Comparison of ENCODE assay signal across 9 cellular contexts in genomic region chr11:83072689-83073242, GRCh38. TPM values are rescaled to one million over a fixed set of nuclear protein-coding genes. Genes with fewer than 3 reads are reported as not detected.
A peak's percentile ranks its signal among the peaks of the same experiment; 100 is the strongest.
DNase-seq lines count a peak whose midpoint lies in the region; ATAC-seq and TF ChIP-seq lines count a peak whose summit lies in the region.
"Had no signal": no experiment of that assay in that cellular context is flagged by ENCODE, and none has a peak within 500 bp of the region (broad histone marks: within the 10 kb centered on the region; RNA-seq: fewer than 3 reads in every experiment).

No MANE protein-coding gene starts in this region.

- H3K27ac Mint-ChIP-seq in naive thymus-derived CD8-positive, alpha-beta T cell, result peak overlapping the region in 1 of 10 donors; percentile 88
- no peak overlapping the region for H3K27ac Mint-ChIP-seq in stimulated activated naive B cell treated with anti-CD40 and anti-IgM and Interleukin-4, amounts not matched to agents 10 μg/mL and 1 μg/mL and 100 μg/mL, for 72 hours

- no peaks in the 10 kb centered on the region for H3K27me3 Mint-ChIP-seq in naive thymus-derived CD8-positive, alpha-beta T cell
- no peaks in the 10 kb centered on the region for H3K27me3 Mint-ChIP-seq in stimulated activated naive B cell treated with anti-CD40 and anti-IgM and Interleukin-4, amounts not matched to agents 10 μg/mL and 1 μg/mL and 100 μg/mL, for 72 hours

- H3K4me1 ChIP-seq in BE2C (peaks cover 5% of the 10 kb centered on the region; the same call in 1 of the 2 replicates), colonic mucosa (peaks cover 4% of the 10 kb centered on the region), muscle layer of colon (ENCODE audit: insufficient read depth, low read length) (peaks cover 32% of the 10 kb centered on the region)

- H3K9me3 Mint-ChIP-seq in naive thymus-derived CD8-positive, alpha-beta T cell, result no peaks in the 10 kb centered on the region
- peaks cover 0 to 2% of the 10 kb centered on the region in 2 donors for H3K9me3 Mint-ChIP-seq in stimulated activated naive B cell treated with anti-CD40 and anti-IgM and Interleukin-4, amounts not matched to agents 10 μg/mL and 1 μg/mL and 100 μg/mL, for 72 hours

- ATAC-seq in HG03045 (IDR thresholded peaks at IDR 0.05; ENCODE audit: unreplicated experiment), result no peak
- no peak for ATAC-seq in naive thymus-derived CD8-positive, alpha-beta T cell
- no peak for ATAC-seq in stimulated activated naive B cell treated with anti-CD40 and anti-IgM and Interleukin-4, amounts not matched to agents 10 μg/mL and 1 μg/mL and 100 μg/mL, for 72 hours (replicated peaks)

- H3K4me3 Mint-ChIP-seq in naive thymus-derived CD8-positive, alpha-beta T cell, result no peak overlapping the region
- no peak overlapping the region for H3K4me3 Mint-ChIP-seq in stimulated activated naive B cell treated with anti-CD40 and anti-IgM and Interleukin-4, amounts not matched to agents 10 μg/mL and 1 μg/mL and 100 μg/mL, for 72 hours

- H3K27ac ChIP-seq in colonic mucosa, result peak overlapping the region; percentile 84
- peak overlapping the region; percentile 90 for H3K27ac ChIP-seq in muscle layer of colon (ENCODE audit: low read depth, low read length)

- H3K9ac ChIP-seq in colonic mucosa (ENCODE audit: low read depth in 2 of 2, low read length in 2 of 2) (peak overlapping the region; percentile 91 to 94), muscle layer of colon (ENCODE audit: low read length) (peak overlapping the region; percentile 99)

- H3K4me1 Mint-ChIP-seq in naive thymus-derived CD8-positive, alpha-beta T cell, result peaks cover 0 to 34% (median 22%) of the 10 kb centered on the region in 4 donors
- peaks cover 28 to 56% of the 10 kb centered on the region in 2 donors for H3K4me1 Mint-ChIP-seq in stimulated activated naive B cell treated with anti-CD40 and anti-IgM and Interleukin-4, amounts not matched to agents 10 μg/mL and 1 μg/mL and 100 μg/mL, for 72 hours

- TF ChIP-seq CTCF in BE2C (IDR thresholded peaks at IDR 0.05; ENCODE audit: low read depth, low read length) (no peak), HFF-Myc (IDR thresholded peaks at IDR 0.05; ENCODE audit: low read depth, low read length, missing control alignments) (no peak), colonic mucosa (IDR thresholded peaks at IDR 0.05) (no peak)

- H3K4me3 ChIP-seq in BE2C (ENCODE audit: low read depth, low read length) (peak overlapping the region; percentile 79), HFF-Myc (replicated peaks; ENCODE audit: low read depth, low read length) (peak overlapping the region; percentile 98), colonic mucosa (peak overlapping the region; percentile 73), muscle layer of colon (ENCODE audit: low read depth in 1 of 2, low read length in 2 of 2) (peak overlapping the region; percentile 86 to 97)

- intact Hi-C loops in colonic mucosa (cut with DNase I), result loop anchor here (5.0 to 10.0 kb wide), 2 partner anchors 80 to 122 kb away; partner anchors contain the start of gene ANKRD42

- H3K9me3 ChIP-seq in BE2C, result no peaks in the 10 kb centered on the region
- H3K9me3 ChIP-seq in colonic mucosa, result no peaks in the 10 kb centered on the region
- no peaks in the 10 kb centered on the region for H3K9me3 ChIP-seq in muscle layer of colon (ENCODE audit: low read length)

- DNase-seq in BE2C (no peak), HFF-Myc (ENCODE audit: extremely low read depth, low read depth) (no peak), colonic mucosa (no peak), GM03348 (ENCODE audit: low spot score) (no peak)
- DNase-seq in naive thymus-derived CD8-positive, alpha-beta T cell, result no peak
- no peak for DNase-seq in stimulated activated naive B cell treated with anti-CD40 and anti-IgM and Interleukin-4, amounts not matched to agents 10 μg/mL and 1 μg/mL and 100 μg/mL, for 72 hours
- DNase-seq: left colon had no signal

- POLR2A ChIA-PET in naive thymus-derived CD8-positive, alpha-beta T cell (lab: Charles Lee), result interaction anchor here (0.6 to 6.6 kb wide), 11 partner anchors 10 to 177 kb away, joined by 3 to 67 read pairs (median 6); partner anchors contain the start of genes PCF11 and PRCP

- H3K36me3 Mint-ChIP-seq in naive thymus-derived CD8-positive, alpha-beta T cell, result peaks cover 5 to 22% (median 10%) of the 10 kb centered on the region in 3 donors
- H3K36me3 Mint-ChIP-seq in stimulated activated naive B cell treated with anti-CD40 and anti-IgM and Interleukin-4, amounts not matched to agents 10 μg/mL and 1 μg/mL and 100 μg/mL, for 72 hours, result peaks cover 29 to 34% of the 10 kb centered on the region in 2 donors

- H3K27me3 ChIP-seq in BE2C (no peaks in the 10 kb centered on the region), colonic mucosa (no peaks in the 10 kb centered on the region), muscle layer of colon (ENCODE audit: control insufficient read depth in 1 of 2, insufficient read depth in 2 of 2, low read length in 2 of 2) (no peaks in the 10 kb centered on the region)

- H3K36me3 ChIP-seq in BE2C (peaks cover 27% of the 10 kb centered on the region), colonic mucosa (no peaks in the 10 kb centered on the region), muscle layer of colon (ENCODE audit: insufficient read depth, low read length) (peaks cover 6% of the 10 kb centered on the region)

RNA-seq across cellular contexts. Expression of gene RAB30, which starts 1.1 kb away (rescaled TPM):
- 7.0 TPM for polyA plus RNA-seq in BE2C (2012; ENCODE audit: insufficient read depth, insufficient read length, low read depth)
- 10 to 100 TPM in 1 of 2 donors, 1 to 10 TPM in 1; 6.3 to 16.9 TPM for total RNA-seq in colonic mucosa
- 10 to 100 TPM; 28.1 to 35.5 TPM for total RNA-seq in naive thymus-derived CD8-positive, alpha-beta T cell
- 10 to 100 TPM; 10.7 to 17.4 (median 12.8) TPM for polyA plus RNA-seq in naive thymus-derived CD8-positive, alpha-beta T cell
